In genomic region chr1:66924756-66925557, GRCh38 we compare ENCODE assay signal across 8 cellular contexts. TPM values are rescaled to one million over a fixed set of nuclear protein-coding genes. Genes with fewer than 3 reads are reported as not detected.
DNase-seq lines count a peak whose midpoint lies in the region; ATAC-seq and TF ChIP-seq lines count a peak whose summit lies in the region.

TSS of gene DNAI4 (minus strand) at chr1:66924856. CDS start at chr1:66924831, 25 bp downstream.
TSS of gene MIER1 (plus strand) at chr1:66924990. CDS start at chr1:66925029, 39 bp downstream.

- 0% methylated on average over 44 to 63 of the region's 64 CpGs for WGBS in lung, 2 donors

- H3K9me3 ChIP-seq in lung (ENCODE audit: control insufficient read depth in 2 of 2, insufficient read depth in 1 of 2, low read length in 1 of 2), result no peaks in the 10 kb centered on the region

- DNase-seq in COLO829 (ENCODE audit: low spot score) (peak; percentile 95), GM20000 (ENCODE audit: low spot score) (peak; percentile 97), HS-5 (ENCODE audit: low read depth) (peak; percentile 93), NK-92 (lab: John Stamatoyannopoulos, UW; ENCODE audit: unreplicated experiment) (peak; percentile 66), lung (ENCODE audit: low spot score) (peak; percentile 98)
- DNase-seq in activated CD8-positive, alpha-beta memory T cell treated with anti-CD3 and anti-CD28 coated beads for 24 hours, result peak; percentile 97
- DNase-seq in effector CD4-positive, alpha-beta T cell, result peak; percentile 95
- DNase-seq in stimulated activated CD4-positive, alpha-beta T cell treated with anti-CD3 and anti-CD28 coated beads, TNF-alpha, amount 100 ng/mL, for 24 hours (ENCODE audit: low read depth in 3 of 3), result peak; percentile 93 to 97 (median 96)

- ATAC-seq in lung (ENCODE audit: insufficient read depth, low FRiP score), result peak; percentile 97

- H3K27me3 ChIP-seq in lung (ENCODE audit: control insufficient read depth, insufficient read depth), result no peaks in the 10 kb centered on the region

- H3K36me3 ChIP-seq in lung (ENCODE audit: control insufficient read depth in 2 of 2, insufficient read depth in 2 of 2, low read length in 2 of 2), result no peaks in the 10 kb centered on the region

- H3K27ac ChIP-seq in lung (ENCODE audit: low read depth in 1 of 2, low read length in 1 of 2), result peak within 1 kb of the TSS; percentile 88 to 94

- peaks cover 3 to 7% of the 10 kb centered on the region in 2 donors for H3K4me1 ChIP-seq in lung (ENCODE audit: control insufficient read depth in 2 of 2, insufficient read depth in 2 of 2, low read length in 2 of 2)

- peak within 1 kb of the TSS; percentile 77 for H3K4me3 ChIP-seq in lung

- TF ChIP-seq CTCF in GM20000 (IDR thresholded peaks at IDR 0.05; ENCODE audit: extremely low read depth, missing control alignments), result no peak
- no peak for TF ChIP-seq CTCF in lung (IDR thresholded peaks at IDR 0.05; ENCODE audit: control extremely low read depth, extremely low read depth)

RNA-seq across cellular contexts. Expression of gene DNAI4, which starts in this region (rescaled TPM):
- total RNA-seq in lung, result 10 to 100 TPM; 24.8 to 61.1 TPM
- polyA plus RNA-seq in lung, result 1 to 10 TPM; 4.4 to 6.3 TPM

RNA-seq across cellular contexts. Expression of gene MIER1, which starts in this region (rescaled TPM):
- total RNA-seq in lung, result 10 to 100 TPM; 28.6 to 42.4 TPM
- polyA plus RNA-seq in lung, result 10 to 100 TPM; 12.6 to 14.4 TPM

Comparison
In these comparisons a context has a peak if more than half of its experiments do, and no peak if none do; other contexts are left out.
1. Peak in every context shown above with its lines: DNase-seq, ATAC-seq, H3K4me3 ChIP-seq and H3K27ac ChIP-seq.